Comparison of ENCODE assay signal across 11 cellular contexts in genomic region chr18:68177807-68178702, GRCh38.
DNase-seq lines count a peak whose midpoint lies in the region; ATAC-seq and TF ChIP-seq lines count a peak whose summit lies in the region.
"Had no signal": no experiment of that assay in that cellular context is flagged by ENCODE, and none has a peak within 500 bp of the region (broad histone marks: within the 10 kb centered on the region; RNA-seq: fewer than 3 reads in every experiment).

No MANE protein-coding gene starts in this region.

- in situ Hi-C loops in IMR-90 (cut with MboI; ENCODE audit: low sequenced_read_pairs): no loop called here
- in situ Hi-C loops in astrocyte of the cerebellum (cut with HindIII; ENCODE audit: low sequenced_read_pairs): no loop called here

- peak overlapping the region; percentile 100 for H2BK5ac ChIP-seq in IMR-90 (ENCODE audit: low read depth, low read length, poor library complexity, severe bottlenecking)

- peak overlapping the region; percentile 99 for H2BK120ac ChIP-seq in IMR-90 (ENCODE audit: low read depth, low read length)

- H3K56ac ChIP-seq in IMR-90 (ENCODE audit: extremely low read depth, insufficient read depth, low read length): peak overlapping the region; percentile 76; the same call in 1 of the 2 replicates

- no peaks in the 10 kb centered on the region for H3K4me1 Mint-ChIP-seq in activated naive CD4-positive, alpha-beta T cell treated with anti-CD3 and anti-CD28 coated beads, Interleukin-2, amount 10 ng/mL, durations not matched to agents 7 days and 5 days
- H3K4me1 Mint-ChIP-seq: memory B cell had no signal

- H4K91ac ChIP-seq in IMR-90 (ENCODE audit: insufficient read depth, low read depth, low read length): peak overlapping the region; percentile 90

- H3K9me1 ChIP-seq in IMR-90 (ENCODE audit: insufficient read depth, low read length): no peaks in the 10 kb centered on the region; the same call in 1 of the 2 replicates

- no peaks in the 10 kb centered on the region for H3K36me3 ChIP-seq in IMR-90 (ENCODE audit: control insufficient read depth, insufficient read depth, low read length)
- no peaks in the 10 kb centered on the region for H3K36me3 ChIP-seq in liver (ENCODE audit: control insufficient read depth in 4 of 4, insufficient read depth in 3 of 4, low read depth in 1 of 4, low read length in 3 of 4)

- TF ChIP-seq RAD21 in IMR-90 (IDR thresholded peaks at IDR 0.05; ENCODE audit: low read length): peak; percentile 9; the same call in 1 of the 2 replicates
- no peak for TF ChIP-seq RAD21 in liver (IDR thresholded peaks at IDR 0.05)

- peak overlapping the region; percentile 95 for H3K4ac ChIP-seq in IMR-90 (ENCODE audit: low read depth, low read length)

- POLR2A ChIA-PET in IMR-90 (lab: Charles Lee; ENCODE audit: unreplicated experiment): no interaction called here

- H3K4me1 ChIP-seq in IMR-90 (ENCODE audit: control insufficient read depth, insufficient read depth, low read length) (peaks cover 6% of the 10 kb centered on the region; the same call in 1 of the 2 replicates), liver (ENCODE audit: control insufficient read depth in 4 of 4, insufficient read depth in 4 of 4, low read length in 3 of 4) (no peaks in the 10 kb centered on the region)

- CTCF ChIA-PET in IMR-90 (lab: Yijun Ruan, JAX): interaction anchor here (0.6 kb wide), 1 partner anchor 323 kb away, joined by 7 read pairs; no protein-coding TSS in a partner anchor
- CTCF ChIA-PET in activated naive CD4-positive, alpha-beta T cell treated with anti-CD3 and anti-CD28 coated beads, Interleukin-2, amount 10 ng/mL, durations not matched to agents 7 days and 5 days (lab: Charles Lee): no interaction called here

- H3K79me1 ChIP-seq in IMR-90 (ENCODE audit: low read depth in 1 of 2, low read length in 2 of 2): no peaks in the 10 kb centered on the region

- dilution Hi-C loops in IMR-90 (cut with HindIII; ENCODE audit: low sequenced_read_pairs, unreplicated experiment): no loop called here

- H3K9me3 ChIP-seq in IMR-90 (ENCODE audit: control insufficient read depth, insufficient read depth, low read length) (no peaks in the 10 kb centered on the region; the same call in 1 of the 2 replicates), liver (ENCODE audit: control insufficient read depth in 4 of 4, low read length in 3 of 4) (no peaks in the 10 kb centered on the region)

- no peak overlapping the region for H2AK9ac ChIP-seq in IMR-90 (replicated peaks; ENCODE audit: low read depth, low read length, poor library complexity)

- intact Hi-C loops in IMR-90 (cut with micrococcal nuclease): loop anchor here (1.0 to 10.0 kb wide), 4 partner anchors 243 to 963 kb away; partner anchors contain the start of gene DSEL
- intact Hi-C loops in posterior vena cava (cut with DNase I): no loop called here

- no peaks in the 10 kb centered on the region for H4K20me1 ChIP-seq in IMR-90 (ENCODE audit: insufficient read depth, low read length)

- H2BK15ac ChIP-seq in IMR-90 (ENCODE audit: low read depth, low read length): peak overlapping the region; percentile 92; the same call in 2 of the 3 replicates

- H2AFZ ChIP-seq in IMR-90 (replicated peaks; ENCODE audit: low read length, poor library complexity): no peak overlapping the region

- no peaks in the 10 kb centered on the region for H3K27me3 Mint-ChIP-seq in activated naive CD4-positive, alpha-beta T cell treated with anti-CD3 and anti-CD28 coated beads, Interleukin-2, amount 10 ng/mL, durations not matched to agents 7 days and 5 days
- H3K27me3 Mint-ChIP-seq: memory B cell had no signal

- H2BK20ac ChIP-seq in IMR-90 (ENCODE audit: low read depth, low read length): peak overlapping the region; percentile 99

- peak overlapping the region; percentile 95; the same call in 1 of the 2 replicates for H2AK5ac ChIP-seq in IMR-90 (ENCODE audit: low read depth, low read length)

- peak overlapping the region; percentile 82 for H3K14ac ChIP-seq in IMR-90 (replicated peaks; ENCODE audit: low read depth, low read length)

- H3K18ac ChIP-seq in IMR-90 (ENCODE audit: low read depth, low read length): peak overlapping the region; percentile 94

- H3K9ac ChIP-seq in IMR-90 (ENCODE audit: low read depth, low read length) (no peak overlapping the region), liver (ENCODE audit: low read depth in 1 of 2, low read length in 2 of 2) (no peak overlapping the region)

- H3K27ac Mint-ChIP-seq in activated naive CD4-positive, alpha-beta T cell treated with anti-CD3 and anti-CD28 coated beads, Interleukin-2, amount 10 ng/mL, durations not matched to agents 7 days and 5 days: no peak overlapping the region
- H3K27ac Mint-ChIP-seq: activated T-cell treated with anti-CD3 and anti-CD28 coated beads, Interleukin-2, amount 50 U/mL, for 72 hours; memory B cell had no signal

- H3K4me2 ChIP-seq in IMR-90 (ENCODE audit: low read depth, low read length): no peak overlapping the region

- no peaks in the 10 kb centered on the region for H3K36me3 Mint-ChIP-seq in activated naive CD4-positive, alpha-beta T cell treated with anti-CD3 and anti-CD28 coated beads, Interleukin-2, amount 10 ng/mL, durations not matched to agents 7 days and 5 days
- H3K36me3 Mint-ChIP-seq: memory B cell had no signal

- H3K23ac ChIP-seq in IMR-90 (ENCODE audit: low read depth, low read length): peak overlapping the region; percentile 63; the same call in 1 of the 2 replicates

- no peak overlapping the region for H3K4me3 Mint-ChIP-seq in activated naive CD4-positive, alpha-beta T cell treated with anti-CD3 and anti-CD28 coated beads, Interleukin-2, amount 10 ng/mL, durations not matched to agents 7 days and 5 days
- H3K4me3 Mint-ChIP-seq: activated T-cell treated with anti-CD3 and anti-CD28 coated beads, Interleukin-2, amount 50 U/mL, for 72 hours; memory B cell had no signal

- ATAC-seq in IMR-90 (ENCODE audit: low read depth) (peak; percentile 96), HG02885 (IDR thresholded peaks at IDR 0.05; ENCODE audit: poor library complexity, unreplicated experiment) (no peak)
- ATAC-seq: activated T-cell treated with anti-CD3 and anti-CD28 coated beads, Interleukin-2, amount 50 U/mL, for 72 hours had no signal

- WGBS in IMR-90 (ENCODE audit: extremely low coverage in 2 of 2, insufficient read length in 1 of 2), 2 experiments: no CpG with 5 or more reads among the region's 6 CpGs
- WGBS in liver: 52% methylated on average over 6 of the region's 6 CpGs

- peak overlapping the region; percentile 90 for H4K5ac ChIP-seq in IMR-90 (ENCODE audit: low read depth, low read length)

- DNase-seq in COR-L47 (lab: John Stamatoyannopoulos, UW) (peak; percentile 86), IMR-90 (peak; percentile 99), astrocyte of the cerebellum (ENCODE audit: low read depth) (peak; percentile 98), midbrain (lab: John Stamatoyannopoulos, UW) (no peak), posterior vena cava (ENCODE audit: low spot score) (no peak)
- DNase-seq in activated naive CD4-positive, alpha-beta T cell treated with anti-CD3 and anti-CD28 coated beads, Interleukin-2, amount 10 ng/mL, durations not matched to agents 7 days and 5 days: no peak
- DNase-seq: activated T-cell treated with anti-CD3 and anti-CD28 coated beads, Interleukin-2, amount 50 U/mL, for 72 hours; stimulated activated CD4-positive, alpha-beta T cell treated with anti-CD3 and anti-CD28 coated beads, Interleukin-15, amount 100 ng/mL, for 24 hours had no signal

- no peak overlapping the region for H3K4me3 ChIP-seq in IMR-90 (ENCODE audit: insufficient read depth, low read depth, low read length)
- no peak overlapping the region for H3K4me3 ChIP-seq in astrocyte of the cerebellum (ENCODE audit: low read depth, low read length)
- no peak overlapping the region for H3K4me3 ChIP-seq in liver (ENCODE audit: low read depth in 1 of 3, low read length in 3 of 3)

- peaks cover 3% of the 10 kb centered on the region for H3K9me3 Mint-ChIP-seq in activated naive CD4-positive, alpha-beta T cell treated with anti-CD3 and anti-CD28 coated beads, Interleukin-2, amount 10 ng/mL, durations not matched to agents 7 days and 5 days
- H3K9me3 Mint-ChIP-seq: activated T-cell treated with anti-CD3 and anti-CD28 coated beads, Interleukin-2, amount 50 U/mL, for 72 hours had no signal

- H4K8ac ChIP-seq in IMR-90 (ENCODE audit: low read depth in 2 of 2, low read length in 2 of 2): peak overlapping the region; percentile 9 to 92; a peak in 3 of 4 replicates

- H3K27ac ChIP-seq in IMR-90 (ENCODE audit: insufficient read depth, low read length) (peak overlapping the region; percentile 91; the same call in 1 of the 2 replicates), liver (ENCODE audit: low read depth in 1 of 2, low read length in 2 of 2) (no peak overlapping the region)

- TF ChIP-seq POLR2A in IMR-90 (IDR thresholded peaks at IDR 0.05; ENCODE audit: low read depth, low read length): no peak

- no peak for TF ChIP-seq CTCF in IMR-90 (conservative IDR thresholded peaks at IDR 0.05; ENCODE audit: low read depth, low read length)
- TF ChIP-seq CTCF in astrocyte of the cerebellum (IDR thresholded peaks at IDR 0.05; ENCODE audit: low read depth, low read length, missing control alignments): no peak
- TF ChIP-seq CTCF in liver (IDR thresholded peaks at IDR 0.05; ENCODE audit: low read depth, low read length, missing input control): no peak

- no TSS peak for BruUV-seq in IMR-90 (replicated peaks; lab: Mats Ljungman, UMichigan)

- no peaks in the 10 kb centered on the region for H3K27me3 ChIP-seq in IMR-90 (ENCODE audit: control insufficient read depth, insufficient read depth, low read length)
- H3K27me3 ChIP-seq in liver (ENCODE audit: control insufficient read depth in 4 of 4, insufficient read depth in 4 of 4, low read length in 3 of 4): no peaks in the 10 kb centered on the region

TF ChIP-seq in IMR-90, 13 proteins besides CTCF, POLR2A, EP300 and RAD21 (continues in another document):
- TF ChIP-seq RCOR1 (IDR thresholded peaks at IDR 0.05; ENCODE audit: insufficient replicate concordance, low read length): peak; percentile 22
- TF ChIP-seq RFX5 (IDR thresholded peaks at IDR 0.05; ENCODE audit: low read depth, low read length): no peak
- TF ChIP-seq BHLHE40 (IDR thresholded peaks at IDR 0.05; ENCODE audit: low read depth, low read length): peak; percentile 88
- peak; percentile 82 for TF ChIP-seq CEBPB (IDR thresholded peaks at IDR 0.05; ENCODE audit: low read depth, low read length)
- peak; percentile 59; the same call in 1 of the 2 replicates for TF ChIP-seq MXI1 (IDR thresholded peaks at IDR 0.05; ENCODE audit: borderline replicate concordance, low read depth, low read length)
- TF ChIP-seq NFE2L2 (IDR thresholded peaks at IDR 0.05; ENCODE audit: low read depth, low read length): no peak

TF ChIP-seq in liver, 16 proteins besides CTCF, POLR2A, EP300 and RAD21:
- TF ChIP-seq HNF4A (conservative IDR thresholded peaks at IDR 0.05) (peak; percentile 42 to 65), EGR1 (IDR thresholded peaks at IDR 0.05; ENCODE audit: low read depth in 2 of 2) (no peak), FOXA1 (IDR thresholded peaks at IDR 0.05) (peak; percentile 22), FOXA2 (IDR thresholded peaks at IDR 0.05) (peak; percentile 53), RXRA (IDR thresholded peaks at IDR 0.05) (no peak)
- TF ChIP-seq, protein P1, sequence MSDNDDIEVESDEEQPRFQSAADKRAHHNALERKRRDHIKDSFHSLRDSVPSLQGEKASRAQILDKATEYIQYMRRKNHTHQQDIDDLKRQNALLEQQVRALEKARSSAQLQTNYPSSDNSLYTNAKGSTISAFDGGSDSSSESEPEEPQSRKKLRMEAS (IDR thresholded peaks at IDR 0.05): no peak
TF ChIP-seq in liver: peak in this region for 3.

Comparison
In these comparisons a context has a peak if more than half of its experiments do, and no peak if none do; other contexts are left out.
1. DNase-seq: peak in COR-L47 (single experiment), IMR-90 (single experiment) and astrocyte of the cerebellum (single experiment); none in midbrain (single experiment), activated naive CD4-positive, alpha-beta T cell treated with anti-CD3 and anti-CD28 coated beads, Interleukin-2, amount 10 ng/mL, durations not matched to agents 7 days and 5 days (single experiment) and posterior vena cava (single experiment).